Comparison of ENCODE assay signal across 10 cellular contexts in genomic region chr1:47529520-47530098, GRCh38.
A peak's percentile ranks its signal among the peaks of the same experiment; 100 is the strongest.
DNase-seq lines count a peak whose midpoint lies in the region; ATAC-seq, FAIRE-seq and TF ChIP-seq lines count a peak whose summit lies in the region.
"Had no signal": no experiment of that assay in that cellular context is flagged by ENCODE, and none has a peak within 500 bp of the region (broad histone marks: within the 10 kb centered on the region; RNA-seq: fewer than 3 reads in every experiment).

No MANE protein-coding gene starts in this region.

- no peak overlapping the region for H3K27ac ChIP-seq in 22Rv1

- DNase-seq in GM12864 (ENCODE audit: low read depth) (no peak), RCC 7860 (ENCODE audit: low spot score) (peak; percentile 23), fibroblast of the aortic adventitia (ENCODE audit: low read depth) (no peak), NCI-H1694 treated with DMSO at 0.1 percent for 48 hours (lab: John Stamatoyannopoulos, UW) (no peak), ureter (ENCODE audit: low spot score) (no peak), NCI-H187 treated with DMSO at 0.1 percent for 48 hours (lab: John Stamatoyannopoulos, UW) (no peak)
- DNase-seq: caudate nucleus, hypothalamus had no signal

- FAIRE-seq in RCC 7860 (lab: Jason Lieb, UNC) = peak; percentile 7

- ATAC-seq in GM19035 (IDR thresholded peaks at IDR 0.05; ENCODE audit: unreplicated experiment) = no peak

- peak; percentile 60 for TF ChIP-seq CTCF in 22Rv1 (IDR thresholded peaks at IDR 0.05)
- peak; percentile 51 for TF ChIP-seq CTCF in GM12864 (IDR thresholded peaks at IDR 0.05; ENCODE audit: low read depth, low read length, missing control alignments)
- peak; percentile 53 for TF ChIP-seq CTCF in fibroblast of the aortic adventitia (IDR thresholded peaks at IDR 0.05; ENCODE audit: insufficient read depth, low read length)

- H3K4me3 ChIP-seq in GM12864 (ENCODE audit: low read depth, low read length) (no peak overlapping the region), fibroblast of the aortic adventitia (ENCODE audit: low read depth, low read length) (no peak overlapping the region)
